In the genomic region with DNA sequence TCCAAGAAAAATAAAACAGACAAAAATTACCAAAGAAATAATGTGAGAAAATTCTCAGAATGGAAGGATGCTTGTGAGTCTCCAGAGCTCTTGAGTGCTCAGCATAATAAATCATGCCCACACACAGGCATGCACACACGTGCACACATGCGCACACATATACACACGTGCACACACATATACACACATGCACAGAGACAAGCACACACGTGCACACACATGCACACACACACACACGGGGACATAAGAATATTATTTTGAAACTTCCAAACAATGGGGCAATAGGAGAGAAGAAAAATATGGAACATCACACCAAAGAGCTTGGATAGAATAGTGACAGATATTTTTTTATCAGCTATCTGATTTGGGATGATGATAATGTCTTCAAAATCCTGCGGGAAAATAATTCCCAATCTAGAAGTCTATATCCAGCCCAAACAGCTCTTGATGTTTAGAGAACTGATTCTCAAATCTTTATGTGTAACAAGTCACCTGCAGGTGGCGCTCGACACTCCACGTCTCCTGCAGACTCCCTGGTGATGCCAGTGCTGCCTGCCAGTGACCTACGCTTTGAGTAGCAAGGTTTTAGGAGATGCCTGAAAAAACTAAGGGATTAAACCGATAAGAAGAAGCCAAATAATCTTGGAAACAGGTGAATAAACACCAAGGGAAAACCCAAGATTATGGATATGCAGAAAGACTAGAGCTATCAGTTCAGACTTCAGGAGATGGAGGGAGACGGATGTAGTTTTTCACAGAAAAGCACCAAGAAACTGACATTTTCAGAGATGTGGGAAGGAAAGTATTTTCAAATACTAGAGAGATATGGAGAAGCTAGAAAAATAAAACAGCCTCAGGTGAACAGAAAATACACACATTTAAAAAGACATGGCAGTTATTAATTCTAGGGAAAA, we compare ENCODE assay signal across 8 cellular contexts.
DNase-seq lines count a peak whose midpoint lies in the region; ATAC-seq and TF ChIP-seq lines count a peak whose summit lies in the region.

No MANE protein-coding gene starts in this region.

- no peak overlapping the region for H3K27ac Mint-ChIP-seq in MCF 10A (ENCODE audit: low read depth, unreplicated experiment)

- H3K4me1 Mint-ChIP-seq in MCF 10A (ENCODE audit: insufficient read depth, unreplicated experiment), result no peaks in the 10 kb centered on the region

- H3K36me3 Mint-ChIP-seq in MCF 10A (ENCODE audit: insufficient read depth, unreplicated experiment), result no peaks in the 10 kb centered on the region

- no peaks in the 10 kb centered on the region for H3K9me3 Mint-ChIP-seq in MCF 10A (ENCODE audit: unreplicated experiment)

- H3K9me3 ChIP-seq in HAP-1, result no peaks in the 10 kb centered on the region

- POLR2A ChIA-PET in MCF 10A (lab: Yijun Ruan, JAX), result interaction anchor here (1.3 kb wide), 1 partner anchor 179 kb away, joined by 3 read pairs; no protein-coding TSS in a partner anchor

- no peaks in the 10 kb centered on the region for H3K27me3 Mint-ChIP-seq in MCF 10A (ENCODE audit: insufficient read depth, unreplicated experiment)

- intact Hi-C loops in MCF 10A (cut with micrococcal nuclease), result loop anchor here (1.0 to 10.0 kb wide), 4 partner anchors 178 to 991 kb away; no protein-coding TSS in a partner anchor

- peak; percentile 70 for TF ChIP-seq CTCF in MCF 10A (IDR thresholded peaks at IDR 0.05; ENCODE audit: unreplicated experiment)

- no peak overlapping the region for H3K4me3 Mint-ChIP-seq in MCF 10A (ENCODE audit: unreplicated experiment)

- H3K4me3 ChIP-seq in HAP-1, result no peak overlapping the region

- no peak for ATAC-seq in GM18517 (IDR thresholded peaks at IDR 0.05; ENCODE audit: unreplicated experiment)

- CTCF ChIA-PET in MCF 10A (lab: Yijun Ruan, JAX), result interaction anchor here (0.6 to 2.6 kb wide), 63 partner anchors 8 to 1047 kb away, joined by 3 to 18 read pairs (median 4); no protein-coding TSS in a partner anchor

- BruUV-seq in MCF 10A (replicated peaks; lab: Mats Ljungman, UMichigan), result no TSS peak

- in situ Hi-C loops in HAP-1 (cut with MboI; ENCODE audit: low sequenced_read_pairs), result no loop called here

- H3K36me3 ChIP-seq in HAP-1 (replicated peaks), result no peaks in the 10 kb centered on the region

- peak; percentile 28 for DNase-seq in GDM1 (lab: John Stamatoyannopoulos, UW)
- DNase-seq in HAP-1 (ENCODE audit: low spot score in 2 of 2), result peak; percentile 5 to 71
- peak; percentile 79 for DNase-seq in NCI-H1436 (lab: John Stamatoyannopoulos, UW)
- DNase-seq in UCSD-AML1 (lab: John Stamatoyannopoulos, UW; ENCODE audit: unreplicated experiment), result peak; percentile 36
- peak; percentile 80 for DNase-seq in MCF 10A (ENCODE audit: unreplicated experiment)
- peak; percentile 60 for DNase-seq in kidney tubule cell (ENCODE audit: low spot score)
- peak; percentile 67 for DNase-seq in stimulated activated CD4-positive, alpha-beta T cell treated with anti-CD3 and anti-CD28 coated beads, Interleukin-4, amount 100 ng/mL, for 24 hours

- H3K27me3 ChIP-seq in HAP-1 (ENCODE audit: low read depth), result no peaks in the 10 kb centered on the region

- H3K4me1 ChIP-seq in HAP-1, result no peaks in the 10 kb centered on the region

Comparison
In these comparisons a context has a peak if more than half of its experiments do, and no peak if none do; other contexts are left out.
1. DNase-seq: peak in every context shown above with its lines; median percentile 80 in MCF 10A; 79 in NCI-H1436; 67 in stimulated activated CD4-positive, alpha-beta T cell treated with anti-CD3 and anti-CD28 coated beads, Interleukin-4, amount 100 ng/mL, for 24 hours; 60 in kidney tubule cell; 38 in HAP-1; 36 in UCSD-AML1; 28 in GDM1.